15 cellular contexts compared by ENCODE assay signal in genomic region chr4:91963489-91963888, GRCh38.
DNase-seq lines count a peak whose midpoint lies in the region; ATAC-seq and TF ChIP-seq lines count a peak whose summit lies in the region.
"Had no signal": no experiment of that assay in that cellular context is flagged by ENCODE, and none has a peak within 500 bp of the region (broad histone marks: within the 10 kb centered on the region; RNA-seq: fewer than 3 reads in every experiment).

No MANE protein-coding gene starts in this region.

- intact Hi-C loops in left ventricle myocardium superior (cut with micrococcal nuclease), result no loop called here

- no peak for TF ChIP-seq EP300 in SK-N-SH (IDR thresholded peaks at IDR 0.05; ENCODE audit: borderline replicate concordance in 1 of 2, low read depth in 1 of 2, low read length in 1 of 2)

- no peaks in the 10 kb centered on the region for H3K4me1 Mint-ChIP-seq in activated T-cell treated with anti-CD3 and anti-CD28 coated beads, Interleukin-2, amount 50 U/mL, for 4 hours (ENCODE audit: low read depth)
- H3K4me1 Mint-ChIP-seq: naive thymus-derived CD8-positive, alpha-beta T cell had no signal

- H3K27ac ChIP-seq in SK-N-SH (ENCODE audit: low read depth in 2 of 2, low read length in 1 of 2) (no peak overlapping the region), fibroblast of lung (ENCODE audit: insufficient read depth, low read length) (no peak overlapping the region), MM.1S (ENCODE audit: low read length) (no peak overlapping the region)
- H3K27ac ChIP-seq: colonic mucosa, epithelial cell of prostate had no signal

- no peaks in the 10 kb centered on the region for H3K36me3 Mint-ChIP-seq in activated T-cell treated with anti-CD3 and anti-CD28 coated beads, Interleukin-2, amount 50 U/mL, for 4 hours (ENCODE audit: insufficient read depth)
- H3K36me3 Mint-ChIP-seq: naive thymus-derived CD8-positive, alpha-beta T cell had no signal

- H3K27me3 ChIP-seq in SK-N-SH (ENCODE audit: insufficient read depth) (no peaks in the 10 kb centered on the region), fibroblast of lung (ENCODE audit: control insufficient read depth, insufficient read depth, low read length) (no peaks in the 10 kb centered on the region), MM.1S (replicated peaks; ENCODE audit: insufficient read depth, low read length) (no peaks in the 10 kb centered on the region)
- H3K27me3 ChIP-seq: colonic mucosa had no signal

- TF ChIP-seq RAD21 in SK-N-SH (IDR thresholded peaks at IDR 0.05; ENCODE audit: low read length), result no peak

- H3K36me3 ChIP-seq in SK-N-SH (replicated peaks in 1 of 2; ENCODE audit: control insufficient read depth in 1 of 2, insufficient read depth in 2 of 2, low read length in 1 of 2), result no peaks in the 10 kb centered on the region
- no peaks in the 10 kb centered on the region for H3K36me3 ChIP-seq in fibroblast of lung (ENCODE audit: control insufficient read depth, insufficient read depth, low read length)
- H3K36me3 ChIP-seq in MM.1S (replicated peaks; ENCODE audit: insufficient read depth, low read length), result no peaks in the 10 kb centered on the region
- H3K36me3 ChIP-seq: colonic mucosa had no signal

- peak; percentile 4 for DNase-seq in H4 (ENCODE audit: low spot score)
- no peak for DNase-seq in SK-N-SH
- DNase-seq in fibroblast of lung (ENCODE audit: low read depth in 2 of 2), result peak; percentile 67 to 78
- DNase-seq in non-pigmented ciliary epithelial cell (ENCODE audit: low read depth), result peak; percentile 43
- no peak for DNase-seq in activated T-cell treated with anti-CD3 and anti-CD28 coated beads, Interleukin-2, amount 50 U/mL, for 4 hours
- no peak for DNase-seq in left ventricle myocardium superior
- no peak for DNase-seq in activated CD4-positive, alpha-beta T cell treated with anti-CD3 and anti-CD28 coated beads, Interleukin-2, amount 50 U/mL, for 48 hours
- no peak for DNase-seq in MM.1S
- DNase-seq: activated CD4-positive, alpha-beta T cell treated with anti-CD3 and anti-CD28 coated beads, Interleukin-2, amount 50 U/mL, for 4 hours; activated T-cell treated with anti-CD3 and anti-CD28 coated beads, Interleukin-2, amount 50 U/mL, for 24 hours; colonic mucosa; naive thymus-derived CD8-positive, alpha-beta T cell; NCI-H1417 treated with DMSO at 0.1 percent for 48 hours had no signal

- no peaks in the 10 kb centered on the region for H3K9me3 ChIP-seq in SK-N-SH
- H3K9me3 ChIP-seq in fibroblast of lung (ENCODE audit: control insufficient read depth, insufficient read depth, low read depth, low read length), result no peaks in the 10 kb centered on the region
- no peaks in the 10 kb centered on the region for H3K9me3 ChIP-seq in MM.1S (replicated peaks; ENCODE audit: insufficient read depth, low read length)
- H3K9me3 ChIP-seq: colonic mucosa had no signal

- no peak overlapping the region for H2AFZ ChIP-seq in SK-N-SH (ENCODE audit: low read depth)
- H2AFZ ChIP-seq in fibroblast of lung (ENCODE audit: low read length), result no peak overlapping the region
- H2AFZ ChIP-seq in MM.1S (ENCODE audit: low read length), result no peak overlapping the region

- no peak overlapping the region for H3K4me3 Mint-ChIP-seq in activated T-cell treated with anti-CD3 and anti-CD28 coated beads, Interleukin-2, amount 50 U/mL, for 4 hours
- H3K4me3 Mint-ChIP-seq: activated T-cell treated with anti-CD3 and anti-CD28 coated beads, Interleukin-2, amount 50 U/mL, for 24 hours; naive thymus-derived CD8-positive, alpha-beta T cell; stimulated activated naive CD8-positive, alpha-beta T cell treated with anti-CD3 and anti-CD28 coated beads, Interleukin-15, Interleukin-2, amounts not matched to agents 100 ng/mL and 50 ng/mL, for 24 hours had no signal

- whole genome bisulfite sequencing in SK-N-SH (ENCODE audit: low lambda C conversion rate), result 3% methylated on average over 3 of the region's 3 CpGs

- H3K79me2 ChIP-seq in SK-N-SH (ENCODE audit: insufficient read depth), result no peaks in the 10 kb centered on the region
- H3K79me2 ChIP-seq in fibroblast of lung (ENCODE audit: control insufficient read depth, insufficient read depth, low read length), result no peaks in the 10 kb centered on the region
- no peaks in the 10 kb centered on the region for H3K79me2 ChIP-seq in MM.1S (ENCODE audit: low read length)

- no peak for TF ChIP-seq CTCF in SK-N-SH (IDR thresholded peaks at IDR 0.05)
- TF ChIP-seq CTCF in fibroblast of lung (conservative IDR thresholded peaks at IDR 0.05 in 1 of 2, IDR thresholded peaks at IDR 0.05 in 1 of 2; ENCODE audit: low read depth in 1 of 2, low read length in 2 of 2), result no peak
- no peak for TF ChIP-seq CTCF in MM.1S (IDR thresholded peaks at IDR 0.05; ENCODE audit: low read length)

- no peak overlapping the region for H3K9ac ChIP-seq in SK-N-SH
- no peak overlapping the region for H3K9ac ChIP-seq in fibroblast of lung (ENCODE audit: insufficient read depth, low read length)
- H3K9ac ChIP-seq in MM.1S (ENCODE audit: low read length), result no peak overlapping the region

- H3K4me3 ChIP-seq in SK-N-SH (ENCODE audit: low read depth in 2 of 2, low read length in 1 of 2) (no peak overlapping the region), fibroblast of lung (replicated peaks in 1 of 4; ENCODE audit: control extremely low read depth in 1 of 4, insufficient read depth in 1 of 4, low read depth in 3 of 4, low read length in 4 of 4) (no peak overlapping the region), MM.1S (ENCODE audit: low read length) (no peak overlapping the region)
- H3K4me3 ChIP-seq: colonic mucosa had no signal

- no peaks in the 10 kb centered on the region for H4K20me1 ChIP-seq in SK-N-SH (ENCODE audit: insufficient read depth)
- H4K20me1 ChIP-seq in fibroblast of lung (ENCODE audit: control insufficient read depth, extremely low read depth, insufficient read depth, low read length), result no peaks in the 10 kb centered on the region
- no peaks in the 10 kb centered on the region for H4K20me1 ChIP-seq in MM.1S (ENCODE audit: insufficient read depth, low read length)

- CTCF ChIA-PET in SK-N-SH (lab: Yijun Ruan, JAX), result no interaction called here

- H3K4me1 ChIP-seq in SK-N-SH (ENCODE audit: control insufficient read depth in 1 of 2, insufficient read depth in 2 of 2, low read depth in 1 of 2, low read length in 1 of 2) (no peaks in the 10 kb centered on the region), fibroblast of lung (ENCODE audit: control insufficient read depth, extremely low read depth, insufficient read depth, low read length) (peaks cover 2% of the 10 kb centered on the region), MM.1S (ENCODE audit: low read length) (no peaks in the 10 kb centered on the region)
- H3K4me1 ChIP-seq: colonic mucosa had no signal

- POLR2A ChIA-PET in SK-N-SH (lab: Yijun Ruan, JAX), result no interaction called here

- H3K27me3 Mint-ChIP-seq in activated T-cell treated with anti-CD3 and anti-CD28 coated beads, Interleukin-2, amount 50 U/mL, for 4 hours (ENCODE audit: low read depth), result no peaks in the 10 kb centered on the region
- H3K27me3 Mint-ChIP-seq: activated T-cell treated with anti-CD3 and anti-CD28 coated beads, Interleukin-2, amount 50 U/mL, for 24 hours; naive thymus-derived CD8-positive, alpha-beta T cell; stimulated activated naive CD8-positive, alpha-beta T cell treated with anti-CD3 and anti-CD28 coated beads, Interleukin-15, Interleukin-2, amounts not matched to agents 100 ng/mL and 50 ng/mL, for 24 hours had no signal

- ATAC-seq in activated T-cell treated with anti-CD3 and anti-CD28 coated beads, Interleukin-2, amount 50 U/mL, for 4 hours, result no peak
- ATAC-seq in left ventricle myocardium superior, result no peak
- ATAC-seq: naive thymus-derived CD8-positive, alpha-beta T cell had no signal

- H3K4me2 ChIP-seq in SK-N-SH (no peak overlapping the region), fibroblast of lung (ENCODE audit: extremely low read depth, insufficient read depth, low read length) (no peak overlapping the region), MM.1S (ENCODE audit: low read depth, low read length) (no peak overlapping the region)

- H3K9me3 Mint-ChIP-seq in activated T-cell treated with anti-CD3 and anti-CD28 coated beads, Interleukin-2, amount 50 U/mL, for 4 hours, result peaks cover 9% of the 10 kb centered on the region
- H3K9me3 Mint-ChIP-seq: stimulated activated naive CD8-positive, alpha-beta T cell treated with anti-CD3 and anti-CD28 coated beads, Interleukin-15, Interleukin-2, amounts not matched to agents 100 ng/mL and 50 ng/mL, for 24 hours had no signal

- H3F3A ChIP-seq in SK-N-SH (replicated peaks; ENCODE audit: insufficient read depth) (no peaks in the 10 kb centered on the region), MM.1S (ENCODE audit: insufficient read depth, low read length) (no peaks in the 10 kb centered on the region)

- no peaks in the 10 kb centered on the region for H3K9me2 ChIP-seq in SK-N-SH
- H3K9me2 ChIP-seq in MM.1S (replicated peaks; ENCODE audit: insufficient read depth, low read length), result no peaks in the 10 kb centered on the region

TF ChIP-seq in SK-N-SH, 30 proteins besides CTCF, POLR2A, EP300 and RAD21 (continues in another document):
- TF ChIP-seq TCF12 (IDR thresholded peaks at IDR 0.05) (peak; percentile 55), MEF2A (IDR thresholded peaks at IDR 0.05; ENCODE audit: borderline replicate concordance, low read depth) (peak; percentile 29; the same call in 1 of the 2 replicates), JUND (IDR thresholded peaks at IDR 0.05) (peak; percentile 42), YY1 (IDR thresholded peaks at IDR 0.05; ENCODE audit: low read depth) (no peak), PBX3 (IDR thresholded peaks at IDR 0.05) (peak; percentile 37; the same call in 1 of the 2 replicates), ELF1 (IDR thresholded peaks at IDR 0.05) (no peak), USF2 (IDR thresholded peaks at IDR 0.05; ENCODE audit: borderline replicate concordance, low read depth, low read length) (no peak)

Comparison
In these comparisons a context has a peak if more than half of its experiments do, and no peak if none do; other contexts are left out.
1. DNase-seq: peak in H4 (single experiment), fibroblast of lung (2 of 2) and non-pigmented ciliary epithelial cell (single experiment); none in SK-N-SH (single experiment), activated T-cell treated with anti-CD3 and anti-CD28 coated beads, Interleukin-2, amount 50 U/mL, for 4 hours (single experiment), left ventricle myocardium superior (single experiment), activated CD4-positive, alpha-beta T cell treated with anti-CD3 and anti-CD28 coated beads, Interleukin-2, amount 50 U/mL, for 48 hours (0 of 2) and MM.1S (single experiment).